Comparison of ENCODE assay signal across 8 cellular contexts in genomic region chr12:52007158-52007921, GRCh38. TPM values are rescaled to one million over a fixed set of nuclear protein-coding genes. Genes with fewer than 3 reads are reported as not detected.
DNase-seq lines count a peak whose midpoint lies in the region; ATAC-seq lines count a peak whose summit lies in the region.

No MANE protein-coding gene starts in this region.

- H3K9ac ChIP-seq in rectal smooth muscle tissue (ENCODE audit: low read length): no peak overlapping the region

- H3K4me3 Mint-ChIP-seq in activated T-helper 17 cell treated with anti-CD3 and anti-CD28 coated beads, Interleukin-2, amount 50 U/mL, for 72 hours: peak overlapping the region; percentile 80

- peaks cover 5% of the 10 kb centered on the region for H3K36me3 ChIP-seq in rectal smooth muscle tissue (ENCODE audit: control insufficient read depth, insufficient read depth, low read length)

- H3K27ac Mint-ChIP-seq in activated T-helper 17 cell treated with anti-CD3 and anti-CD28 coated beads, Interleukin-2, amount 50 U/mL, for 72 hours: peak overlapping the region; percentile 78

- intact Hi-C loops in Right ventricle myocardium superior (cut with DNase I): no loop called here

- peak overlapping the region; percentile 71 for H3K4me3 ChIP-seq in rectal smooth muscle tissue (ENCODE audit: low read length)

- H3K4me1 Mint-ChIP-seq in activated T-helper 17 cell treated with anti-CD3 and anti-CD28 coated beads, Interleukin-2, amount 50 U/mL, for 72 hours: peaks cover 4% of the 10 kb centered on the region

- ATAC-seq in activated T-helper 17 cell treated with anti-CD3 and anti-CD28 coated beads, Interleukin-2, amount 50 U/mL, for 72 hours (replicated peaks): peak; percentile 64
- ATAC-seq in Right ventricle myocardium superior (ENCODE audit: poor library complexity): peak; percentile 31
- ATAC-seq in HG02884 (IDR thresholded peaks at IDR 0.05; ENCODE audit: unreplicated experiment): no peak
- no peak for ATAC-seq in GM19395 (IDR thresholded peaks at IDR 0.05; ENCODE audit: unreplicated experiment)

- peak; percentile 41 for DNase-seq in NCI-H2171 (lab: John Stamatoyannopoulos, UW)
- peak; percentile 76 for DNase-seq in Right ventricle myocardium superior
- no peak for DNase-seq in MV-4-11 (lab: John Stamatoyannopoulos, UW)
- no peak for DNase-seq in HuH-7.5 (ENCODE audit: low spot score)

- no peaks in the 10 kb centered on the region for H3K9me3 Mint-ChIP-seq in activated T-helper 17 cell treated with anti-CD3 and anti-CD28 coated beads, Interleukin-2, amount 50 U/mL, for 72 hours

- H3K27me3 ChIP-seq in rectal smooth muscle tissue (ENCODE audit: control insufficient read depth, insufficient read depth, low read length): peaks cover 13% of the 10 kb centered on the region

- H3K4me1 ChIP-seq in rectal smooth muscle tissue (ENCODE audit: control insufficient read depth, insufficient read depth, low read length): peaks cover 9% of the 10 kb centered on the region

- H3K27ac ChIP-seq in rectal smooth muscle tissue (ENCODE audit: low read depth, low read length): peak overlapping the region; percentile 70

- peaks cover 44% of the 10 kb centered on the region for H3K36me3 Mint-ChIP-seq in activated T-helper 17 cell treated with anti-CD3 and anti-CD28 coated beads, Interleukin-2, amount 50 U/mL, for 72 hours (ENCODE audit: low read depth)

- H3K27me3 Mint-ChIP-seq in activated T-helper 17 cell treated with anti-CD3 and anti-CD28 coated beads, Interleukin-2, amount 50 U/mL, for 72 hours: no peaks in the 10 kb centered on the region

RNA-seq across cellular contexts. Expression of gene TAMALIN, which starts 0.6 kb away (rescaled TPM):
- 10 to 100 TPM in 1 of 2 donors, 1 to 10 TPM in 1; 3.5 to 26.3 TPM for total RNA-seq in activated T-helper 17 cell treated with anti-CD3 and anti-CD28 coated beads, Interleukin-2, amount 50 U/mL, for 72 hours
- total RNA-seq in Right ventricle myocardium superior: 19.8 TPM

RNA-seq across cellular contexts. Expression of gene NR4A1, which starts 43.9 kb away (rescaled TPM):
- 10 to 100 TPM in 1 of 2 donors, 1 to 10 TPM in 1; 9.9 to 47.6 TPM for total RNA-seq in activated T-helper 17 cell treated with anti-CD3 and anti-CD28 coated beads, Interleukin-2, amount 50 U/mL, for 72 hours
- 46.1 TPM for total RNA-seq in Right ventricle myocardium superior

RNA-seq across cellular contexts. Expression of gene ACVR1B, which starts 55.8 kb away (rescaled TPM):
- 1 to 10 TPM; 6.8 TPM for total RNA-seq in activated T-helper 17 cell treated with anti-CD3 and anti-CD28 coated beads, Interleukin-2, amount 50 U/mL, for 72 hours
- total RNA-seq in Right ventricle myocardium superior: 9.7 TPM

Comparison
In these comparisons a context has a peak if more than half of its experiments do, and no peak if none do; other contexts are left out.
1. DNase-seq: peak in NCI-H2171 (single experiment) and Right ventricle myocardium superior (single experiment); none in MV-4-11 (single experiment) and HuH-7.5 (single experiment).
2. ATAC-seq: peak in activated T-helper 17 cell treated with anti-CD3 and anti-CD28 coated beads, Interleukin-2, amount 50 U/mL, for 72 hours (single experiment) and Right ventricle myocardium superior (single experiment); none in HG02884 (single experiment) and GM19395 (single experiment).